ENCODE assay signal across 9 cellular contexts in the genomic region with DNA sequence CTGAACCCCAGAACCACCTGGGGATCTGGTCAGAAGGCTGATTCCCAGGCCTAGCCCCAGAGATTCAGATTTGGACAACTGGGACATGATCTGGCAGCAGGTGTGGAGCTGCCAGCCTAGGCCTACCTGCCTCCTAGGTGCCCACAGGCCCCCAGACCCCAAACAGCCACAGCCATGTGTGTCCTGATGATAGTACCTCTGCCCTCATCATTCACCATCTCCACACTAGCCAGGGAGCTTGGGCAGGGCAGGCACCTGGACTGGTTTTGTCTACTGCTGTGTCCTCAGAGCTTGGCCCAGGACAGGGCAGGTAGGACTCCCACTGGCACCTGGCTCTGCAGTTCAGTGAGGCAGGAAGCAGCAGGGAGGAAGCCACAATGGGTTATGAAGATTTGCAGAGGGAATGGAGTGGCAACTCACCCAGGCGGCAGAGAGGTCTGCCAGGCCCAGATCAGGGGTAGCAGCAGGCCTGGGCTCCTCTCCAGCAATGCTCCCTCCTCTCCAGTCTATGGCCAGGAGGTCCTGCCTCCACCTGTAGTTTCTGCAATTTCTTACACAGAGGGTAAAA.
A peak's percentile ranks its signal among the peaks of the same experiment; 100 is the strongest.
DNase-seq lines count a peak whose midpoint lies in the region; ATAC-seq lines count a peak whose summit lies in the region.
"Had no signal": no experiment of that assay in that cellular context is flagged by ENCODE, and none has a peak within 500 bp of the region (broad histone marks: within the 10 kb centered on the region; RNA-seq: fewer than 3 reads in every experiment).

No MANE protein-coding gene starts in this region.

- H3K27ac Mint-ChIP-seq in T-helper 1 cell treated with Interleukin-12 subunit alpha and Interleukin-12 subunit beta and Interleukin-4 antibody, amounts not matched to agents 30 μg/mL and 1 μg/mL, for 36 hours: peak overlapping the region; percentile 89
- no peak overlapping the region for H3K27ac Mint-ChIP-seq in stimulated activated naive CD8-positive, alpha-beta T cell treated with anti-CD3 and anti-CD28 coated beads, Interleukin-15, Interleukin-2, amounts not matched to agents 100 ng/mL and 50 ng/mL, for 24 hours

- no peak for ATAC-seq in HG02588 (IDR thresholded peaks at IDR 0.05; ENCODE audit: unreplicated experiment)

- H3K9me3 Mint-ChIP-seq in T-helper 1 cell treated with Interleukin-12 subunit alpha and Interleukin-12 subunit beta and Interleukin-4 antibody, amounts not matched to agents 30 μg/mL and 1 μg/mL, for 36 hours: no peaks in the 10 kb centered on the region
- H3K9me3 Mint-ChIP-seq in stimulated activated naive CD8-positive, alpha-beta T cell treated with anti-CD3 and anti-CD28 coated beads, Interleukin-15, Interleukin-2, amounts not matched to agents 100 ng/mL and 50 ng/mL, for 24 hours: no peaks in the 10 kb centered on the region

- peaks cover 28% of the 10 kb centered on the region for H3K4me1 Mint-ChIP-seq in T-helper 1 cell treated with Interleukin-12 subunit alpha and Interleukin-12 subunit beta and Interleukin-4 antibody, amounts not matched to agents 30 μg/mL and 1 μg/mL, for 36 hours (ENCODE audit: low read depth)
- H3K4me1 Mint-ChIP-seq in stimulated activated naive CD8-positive, alpha-beta T cell treated with anti-CD3 and anti-CD28 coated beads, Interleukin-15, Interleukin-2, amounts not matched to agents 100 ng/mL and 50 ng/mL, for 24 hours (ENCODE audit: low read depth): peaks cover 30% of the 10 kb centered on the region

- H3K4me3 Mint-ChIP-seq in T-helper 1 cell treated with Interleukin-12 subunit alpha and Interleukin-12 subunit beta and Interleukin-4 antibody, amounts not matched to agents 30 μg/mL and 1 μg/mL, for 36 hours: peak overlapping the region; percentile 97
- H3K4me3 Mint-ChIP-seq in stimulated activated naive CD8-positive, alpha-beta T cell treated with anti-CD3 and anti-CD28 coated beads, Interleukin-15, Interleukin-2, amounts not matched to agents 100 ng/mL and 50 ng/mL, for 24 hours: peak overlapping the region; percentile 93

- no peak for DNase-seq in T-helper 1 cell
- peak; percentile 13 for DNase-seq in SW480 (ENCODE audit: low spot score)
- peak; percentile 14 for DNase-seq in fibroblast of peridontal ligament (ENCODE audit: extremely low read depth)
- DNase-seq in SKM-1 (lab: John Stamatoyannopoulos, UW; ENCODE audit: unreplicated experiment): no peak
- no peak for DNase-seq in Kasumi-1 (lab: John Stamatoyannopoulos, UW)
- DNase-seq: left ventricle myocardium superior had no signal

- peaks cover 8% of the 10 kb centered on the region for H3K36me3 Mint-ChIP-seq in T-helper 1 cell treated with Interleukin-12 subunit alpha and Interleukin-12 subunit beta and Interleukin-4 antibody, amounts not matched to agents 30 μg/mL and 1 μg/mL, for 36 hours (ENCODE audit: low read depth)
- no peaks in the 10 kb centered on the region for H3K36me3 Mint-ChIP-seq in stimulated activated naive CD8-positive, alpha-beta T cell treated with anti-CD3 and anti-CD28 coated beads, Interleukin-15, Interleukin-2, amounts not matched to agents 100 ng/mL and 50 ng/mL, for 24 hours (ENCODE audit: low read depth)

- no peaks in the 10 kb centered on the region for H3K27me3 Mint-ChIP-seq in T-helper 1 cell treated with Interleukin-12 subunit alpha and Interleukin-12 subunit beta and Interleukin-4 antibody, amounts not matched to agents 30 μg/mL and 1 μg/mL, for 36 hours (ENCODE audit: low read depth)
- H3K27me3 Mint-ChIP-seq in stimulated activated naive CD8-positive, alpha-beta T cell treated with anti-CD3 and anti-CD28 coated beads, Interleukin-15, Interleukin-2, amounts not matched to agents 100 ng/mL and 50 ng/mL, for 24 hours: no peaks in the 10 kb centered on the region

Comparison
In these comparisons a context has a peak if more than half of its experiments do, and no peak if none do; other contexts are left out.
1. DNase-seq: peak in SW480 (single experiment) and fibroblast of peridontal ligament (single experiment); none in T-helper 1 cell (0 of 5), SKM-1 (single experiment) and Kasumi-1 (0 of 2).